ENCODE assay signal across 1 cellular context in the genomic region with DNA sequence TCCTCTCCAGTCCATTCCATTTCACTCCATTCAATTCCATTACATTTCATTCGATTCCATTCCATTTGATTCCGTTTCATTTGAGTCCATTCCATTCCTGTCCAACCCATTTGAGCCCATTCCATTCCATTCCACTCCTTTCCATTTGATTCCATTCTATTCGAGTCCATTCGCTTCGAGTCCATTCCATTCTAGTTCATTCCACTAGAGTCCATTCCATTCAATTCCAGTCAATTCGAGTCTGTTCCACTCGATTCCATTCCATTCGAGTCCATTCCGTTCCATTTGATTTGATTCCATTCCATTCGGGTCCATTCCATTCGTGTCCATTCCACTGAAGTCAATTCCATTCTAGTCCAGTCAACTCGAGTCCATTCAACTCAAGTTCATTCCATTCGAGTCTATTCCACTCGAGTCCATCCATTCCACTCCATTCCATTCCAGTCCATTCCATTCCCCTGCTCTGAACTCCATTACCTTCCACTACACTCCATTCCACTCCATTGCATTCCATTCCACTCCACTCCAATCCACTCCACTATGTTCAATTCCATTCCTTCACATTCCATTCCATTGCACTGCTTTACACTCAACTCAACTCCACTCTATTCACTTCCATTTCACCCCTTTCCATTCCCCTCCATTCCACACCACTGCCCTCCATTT.
TF ChIP-seq lines count a peak whose summit lies in the region.

No MANE protein-coding gene starts in this region.

TF ChIP-seq in IMR-90, 13 proteins besides CTCF, POLR2A, EP300 and RAD21 (continued from another document):
- TF ChIP-seq, protein P1, sequence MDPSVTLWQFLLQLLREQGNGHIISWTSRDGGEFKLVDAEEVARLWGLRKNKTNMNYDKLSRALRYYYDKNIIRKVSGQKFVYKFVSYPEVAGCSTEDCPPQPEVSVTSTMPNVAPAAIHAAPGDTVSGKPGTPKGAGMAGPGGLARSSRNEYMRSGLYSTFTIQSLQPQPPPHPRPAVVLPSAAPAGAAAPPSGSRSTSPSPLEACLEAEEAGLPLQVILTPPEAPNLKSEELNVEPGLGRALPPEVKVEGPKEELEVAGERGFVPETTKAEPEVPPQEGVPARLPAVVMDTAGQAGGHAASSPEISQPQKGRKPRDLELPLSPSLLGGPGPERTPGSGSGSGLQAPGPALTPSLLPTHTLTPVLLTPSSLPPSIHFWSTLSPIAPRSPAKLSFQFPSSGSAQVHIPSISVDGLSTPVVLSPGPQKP (IDR thresholded peaks at IDR 0.05; ENCODE audit: borderline replicate concordance, low read depth, low read length), result no peak
- TF ChIP-seq, protein P2, sequence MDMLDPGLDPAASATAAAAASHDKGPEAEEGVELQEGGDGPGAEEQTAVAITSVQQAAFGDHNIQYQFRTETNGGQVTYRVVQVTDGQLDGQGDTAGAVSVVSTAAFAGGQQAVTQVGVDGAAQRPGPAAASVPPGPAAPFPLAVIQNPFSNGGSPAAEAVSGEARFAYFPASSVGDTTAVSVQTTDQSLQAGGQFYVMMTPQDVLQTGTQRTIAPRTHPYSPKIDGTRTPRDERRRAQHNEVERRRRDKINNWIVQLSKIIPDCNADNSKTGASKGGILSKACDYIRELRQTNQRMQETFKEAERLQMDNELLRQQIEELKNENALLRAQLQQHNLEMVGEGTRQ (IDR thresholded peaks at IDR 0.05; ENCODE audit: low read depth, low read length), result no peak
- no peak for TF ChIP-seq NFE2L2 (IDR thresholded peaks at IDR 0.05; ENCODE audit: low read depth, low read length)
- no peak for TF ChIP-seq MXI1 (IDR thresholded peaks at IDR 0.05; ENCODE audit: borderline replicate concordance, low read depth, low read length)
- no peak for TF ChIP-seq SMC3 (IDR thresholded peaks at IDR 0.05; ENCODE audit: low read depth, low read length)
- TF ChIP-seq MAFK (IDR thresholded peaks at IDR 0.05; ENCODE audit: low read depth, low read length), result no peak
- no peak for TF ChIP-seq CEBPB (IDR thresholded peaks at IDR 0.05; ENCODE audit: low read depth, low read length)
- no peak for TF ChIP-seq RFX5 (IDR thresholded peaks at IDR 0.05; ENCODE audit: low read depth, low read length)
- TF ChIP-seq CHD1 (IDR thresholded peaks at IDR 0.05; ENCODE audit: low read depth, low read length), result no peak
